20 cellular contexts compared by ENCODE assay signal in genomic region chr1:22978299-22978698, GRCh38. TPM values are rescaled to one million over a fixed set of nuclear protein-coding genes. Genes with fewer than 3 reads are reported as not detected.
DNase-seq lines count a peak whose midpoint lies in the region; ATAC-seq and TF ChIP-seq lines count a peak whose summit lies in the region.
"Had no signal": no experiment of that assay in that cellular context is flagged by ENCODE, and none has a peak within 500 bp of the region (broad histone marks: within the 10 kb centered on the region; RNA-seq: fewer than 3 reads in every experiment).

No MANE protein-coding gene starts in this region.

- no peaks in the 10 kb centered on the region for H3K36me3 ChIP-seq in fibroblast of lung (ENCODE audit: control insufficient read depth, insufficient read depth, low read length)
- H3K36me3 ChIP-seq: esophagus muscularis mucosa had no signal

- H4K20me1 ChIP-seq in fibroblast of lung (ENCODE audit: control insufficient read depth, extremely low read depth, insufficient read depth, low read length) = no peaks in the 10 kb centered on the region

- POLR2A ChIA-PET in RWPE1 (lab: Yijun Ruan, JAX; ENCODE audit: low non-redundant PET) = no interaction called here

- DNase-seq in DMS 273 (lab: John Stamatoyannopoulos, UW; ENCODE audit: unreplicated experiment) (peak; percentile 29), DMS 273 treated with DMSO at 0.1 percent for 48 hours (lab: John Stamatoyannopoulos, UW) (no peak), RWPE1 (ENCODE audit: low spot score) (peak; percentile 80), fibroblast of lung (ENCODE audit: low read depth in 2 of 2) (peak; percentile 51 to 83), type B pancreatic cell (ENCODE audit: extremely low spot score, unreplicated experiment) (no peak), NCI-H2227 treated with DMSO at 0.1 percent for 48 hours (lab: John Stamatoyannopoulos, UW) (no peak), NCI-H146 (lab: John Stamatoyannopoulos, UW) (no peak)
- DNase-seq: activated CD4-positive, alpha-beta T cell treated with anti-CD3 and anti-CD28 coated beads for 48 hours; activated naive CD4-positive, alpha-beta T cell; CD4-positive, alpha-beta T cell; left ventricle myocardium superior; NCI-H1694; NCI-H526 treated with DMSO at 0.1 percent for 48 hours; OCI-M1 had no signal

- ATAC-seq in GM19455 (IDR thresholded peaks at IDR 0.05; ENCODE audit: unreplicated experiment) = no peak
- ATAC-seq: left ventricle myocardium superior had no signal

- no peak overlapping the region for H2AFZ ChIP-seq in fibroblast of lung (ENCODE audit: low read length)

- H3K9me3 Mint-ChIP-seq in type B pancreatic cell = no peaks in the 10 kb centered on the region
- H3K9me3 Mint-ChIP-seq: CD4-positive, alpha-beta T cell; dendritic cell treated with granulocyte-macrophage colony-stimulating factor and Interleukin-4, amounts not matched to agents 40 ng/mL and 50 ng/mL, for 4 days had no signal

- H3K9me3 ChIP-seq in fibroblast of lung (ENCODE audit: control insufficient read depth, insufficient read depth, low read depth, low read length) = no peaks in the 10 kb centered on the region
- H3K9me3 ChIP-seq: esophagus muscularis mucosa had no signal

- no peaks in the 10 kb centered on the region for H3K36me3 Mint-ChIP-seq in type B pancreatic cell

- H3K4me1 ChIP-seq in fibroblast of lung (ENCODE audit: control insufficient read depth, extremely low read depth, insufficient read depth, low read length) = no peaks in the 10 kb centered on the region

- TF ChIP-seq CTCF in RWPE1 (conservative IDR thresholded peaks at IDR 0.05; ENCODE audit: low read depth) = no peak
- TF ChIP-seq CTCF in fibroblast of lung (conservative IDR thresholded peaks at IDR 0.05 in 1 of 2, IDR thresholded peaks at IDR 0.05 in 1 of 2; ENCODE audit: low read depth in 1 of 2, low read length in 2 of 2) = no peak
- TF ChIP-seq CTCF in type B pancreatic cell (conservative IDR thresholded peaks at IDR 0.05) = no peak

- peak overlapping the region; percentile 55 for H3K27ac Mint-ChIP-seq in type B pancreatic cell
- H3K27ac Mint-ChIP-seq: CD4-positive, alpha-beta T cell; dendritic cell treated with granulocyte-macrophage colony-stimulating factor and Interleukin-4, amounts not matched to agents 40 ng/mL and 50 ng/mL, for 4 days had no signal

- H3K4me1 Mint-ChIP-seq in type B pancreatic cell (ENCODE audit: unreplicated experiment) = peaks cover 6% of the 10 kb centered on the region

- H3K4me2 ChIP-seq in fibroblast of lung (ENCODE audit: extremely low read depth, insufficient read depth, low read length) = no peak overlapping the region
- H3K4me2 ChIP-seq: smooth muscle cell had no signal

- H3K4me3 ChIP-seq in fibroblast of lung (replicated peaks in 1 of 4; ENCODE audit: control extremely low read depth in 1 of 4, insufficient read depth in 1 of 4, low read depth in 3 of 4, low read length in 4 of 4) = no peak overlapping the region
- H3K4me3 ChIP-seq: esophagus muscularis mucosa, smooth muscle cell had no signal

- no peaks in the 10 kb centered on the region for H3K27me3 ChIP-seq in fibroblast of lung (ENCODE audit: control insufficient read depth, insufficient read depth, low read length)

- H3K79me2 ChIP-seq in fibroblast of lung (ENCODE audit: control insufficient read depth, insufficient read depth, low read length) = no peaks in the 10 kb centered on the region

- H3K4me3 Mint-ChIP-seq in type B pancreatic cell = no peak overlapping the region
- H3K4me3 Mint-ChIP-seq: CD4-positive, alpha-beta T cell; dendritic cell treated with granulocyte-macrophage colony-stimulating factor and Interleukin-4, amounts not matched to agents 40 ng/mL and 50 ng/mL, for 4 days had no signal

- H3K27me3 Mint-ChIP-seq in type B pancreatic cell = peaks cover 7% of the 10 kb centered on the region

- H3K27ac ChIP-seq in RWPE1 (peak overlapping the region; percentile 63), fibroblast of lung (ENCODE audit: insufficient read depth, low read length) (no peak overlapping the region)
- H3K27ac ChIP-seq: 22Rv1, esophagus muscularis mucosa had no signal

- CTCF ChIA-PET in RWPE1 (lab: Yijun Ruan, JAX) = interaction anchor here (1.1 kb wide), 1 partner anchor 207 kb away, joined by 3 read pairs; no protein-coding TSS in a partner anchor

- H3K9ac ChIP-seq in fibroblast of lung (ENCODE audit: insufficient read depth, low read length) = no peak overlapping the region

RNA-seq across cellular contexts. Expression of gene LACTBL1, which starts 5.6 kb away (rescaled TPM):
- total RNA-seq in fibroblast of lung = not detected in 2 replicates
- polyA plus RNA-seq in fibroblast of lung = not detected in 2 replicates
- polyA plus RNA-seq in fibroblast of lung (2012) = not detected in 2 replicates
- not detected in 2 replicates for polyA minus RNA-seq in fibroblast of lung (ENCODE audit: low replicate concordance)
- total RNA-seq in type B pancreatic cell (ENCODE audit: low replicate concordance) = not detected in 2 replicates
- total RNA-seq: CD4-positive, alpha-beta T cell; esophagus muscularis mucosa; left ventricle myocardium superior; posterior vena cava; smooth muscle cell had no signal
- polyA plus RNA-seq: smooth muscle cell had no signal

RNA-seq across cellular contexts. Expression of gene TEX46, which starts 37.4 kb away (rescaled TPM):
- 0.17 TPM in 1 of 2 replicates, not detected in the other for total RNA-seq in fibroblast of lung
- polyA plus RNA-seq in fibroblast of lung = not detected in 2 replicates
- not detected in 2 replicates for polyA plus RNA-seq in fibroblast of lung (2012)
- polyA minus RNA-seq in fibroblast of lung (ENCODE audit: low replicate concordance) = not detected in 2 replicates
- 1.2 TPM in 1 of 2 replicates, not detected in the other for total RNA-seq in type B pancreatic cell (ENCODE audit: low replicate concordance)
- total RNA-seq: CD4-positive, alpha-beta T cell; esophagus muscularis mucosa; left ventricle myocardium superior; posterior vena cava; smooth muscle cell had no signal
- polyA plus RNA-seq: smooth muscle cell had no signal

RNA-seq across cellular contexts. Expression of gene KDM1A, which starts 41.0 kb away (rescaled TPM):
- total RNA-seq in fibroblast of lung = 72.0 and 79.6 TPM in 2 replicates
- polyA plus RNA-seq in fibroblast of lung = 72.4 and 80.3 TPM in 2 replicates
- 48.1 and 53.0 TPM in 2 replicates for polyA plus RNA-seq in fibroblast of lung (2012)
- polyA minus RNA-seq in fibroblast of lung (ENCODE audit: low replicate concordance) = 85.5 and 85.7 TPM in 2 replicates
- total RNA-seq in type B pancreatic cell (ENCODE audit: low replicate concordance) = 98.8 and 155 TPM in 2 replicates

Comparison
In these comparisons a context has a peak if more than half of its experiments do, and no peak if none do; other contexts are left out.
1. DNase-seq: peak in DMS 273 (single experiment), RWPE1 (single experiment) and fibroblast of lung (2 of 2); none in DMS 273 treated with DMSO at 0.1 percent for 48 hours (single experiment), type B pancreatic cell (single experiment), NCI-H2227 treated with DMSO at 0.1 percent for 48 hours (single experiment) and NCI-H146 (single experiment).